In genomic region chr17:76957600-76958464, GRCh38 we compare ENCODE assay signal across 13 cellular contexts.
DNase-seq lines count a peak whose midpoint lies in the region; TF ChIP-seq lines count a peak whose summit lies in the region.
"Had no signal": no experiment of that assay in that cellular context is flagged by ENCODE, and none has a peak within 500 bp of the region (broad histone marks: within the 10 kb centered on the region; RNA-seq: fewer than 3 reads in every experiment).

No MANE protein-coding gene starts in this region.

- H3K4me2 ChIP-seq in DOHH2 (ENCODE audit: low read length) (peak overlapping the region; percentile 97), neural cell (ENCODE audit: low read length) (no peak overlapping the region)

- H3K27me3 ChIP-seq in DOHH2 (ENCODE audit: control insufficient read depth, low read length) (no peaks in the 10 kb centered on the region), neural cell (ENCODE audit: insufficient read depth, low read depth, low read length) (no peaks in the 10 kb centered on the region), Caco-2 (replicated peaks; ENCODE audit: control insufficient read depth, insufficient read depth, low read length) (no peaks in the 10 kb centered on the region)
- H3K27me3 ChIP-seq: body of pancreas had no signal

- CTCF ChIA-PET in Caco-2 (lab: Charles Lee) = no interaction called here

- no peak overlapping the region for H2AFZ ChIP-seq in neural cell (ENCODE audit: low read depth, low read length)

- H3K27ac Mint-ChIP-seq in activated naive CD8-positive, alpha-beta T cell treated with anti-CD3 and anti-CD28 coated beads for 36 hours = no peak overlapping the region
- no peak overlapping the region for H3K27ac Mint-ChIP-seq in Caco-2 (ENCODE audit: unreplicated experiment)
- H3K27ac Mint-ChIP-seq: CD4-positive, CD25-positive, alpha-beta regulatory T cell had no signal

- H3K4me1 Mint-ChIP-seq in activated naive CD8-positive, alpha-beta T cell treated with anti-CD3 and anti-CD28 coated beads for 36 hours = no peaks in the 10 kb centered on the region
- H3K4me1 Mint-ChIP-seq in Caco-2 (ENCODE audit: low read depth, unreplicated experiment) = no peaks in the 10 kb centered on the region
- H3K4me1 Mint-ChIP-seq: CD4-positive, CD25-positive, alpha-beta regulatory T cell had no signal

- H4K20me1 ChIP-seq in DOHH2 (ENCODE audit: control insufficient read depth, insufficient read depth, low read depth, low read length) (no peaks in the 10 kb centered on the region), neural cell (ENCODE audit: insufficient read depth) (no peaks in the 10 kb centered on the region)

- intact Hi-C loops in Caco-2 (cut with micrococcal nuclease; ENCODE audit: unreplicated experiment) = no loop called here

- peak overlapping the region; percentile 84 for H3K4me3 ChIP-seq in DOHH2 (ENCODE audit: low read length)
- H3K4me3 ChIP-seq in neural cell (ENCODE audit: low read length) = peak overlapping the region; percentile 40
- no peak overlapping the region for H3K4me3 ChIP-seq in Caco-2 (ENCODE audit: low read depth, low read length)
- H3K4me3 ChIP-seq: body of pancreas had no signal

- H3K79me2 ChIP-seq in DOHH2 (ENCODE audit: control insufficient read depth, low read length) (peaks cover 32% of the 10 kb centered on the region), neural cell (replicated peaks; ENCODE audit: insufficient read depth, low read length) (no peaks in the 10 kb centered on the region)

- BruUV-seq in Caco-2 (replicated peaks; lab: Mats Ljungman, UMichigan) = no TSS peak

- H3K9ac ChIP-seq in neural cell (ENCODE audit: low read length) = peak overlapping the region; percentile 46

- H3K27me3 Mint-ChIP-seq in activated naive CD8-positive, alpha-beta T cell treated with anti-CD3 and anti-CD28 coated beads for 36 hours = no peaks in the 10 kb centered on the region
- H3K27me3 Mint-ChIP-seq in Caco-2 (ENCODE audit: insufficient read depth, unreplicated experiment) = no peaks in the 10 kb centered on the region
- H3K27me3 Mint-ChIP-seq: naive thymus-derived CD4-positive, alpha-beta T cell had no signal

- H3K9me3 ChIP-seq in DOHH2 (ENCODE audit: control insufficient read depth, insufficient read depth, low read length) (no peaks in the 10 kb centered on the region), neural cell (ENCODE audit: low read length) (no peaks in the 10 kb centered on the region), Caco-2 (no peaks in the 10 kb centered on the region)
- H3K9me3 ChIP-seq: body of pancreas had no signal

- peaks cover 29% of the 10 kb centered on the region for H3F3A ChIP-seq in DOHH2 (ENCODE audit: control insufficient read depth, insufficient read depth)
- H3F3A ChIP-seq in neural cell (ENCODE audit: insufficient read depth, low read length, poor library complexity, severe bottlenecking) = no peaks in the 10 kb centered on the region

- TF ChIP-seq EP300 in neural cell (conservative IDR thresholded peaks at IDR 0.05; ENCODE audit: poor library complexity, severe bottlenecking) = no peak

- peaks cover 62% of the 10 kb centered on the region for H3K36me3 ChIP-seq in DOHH2 (ENCODE audit: control insufficient read depth, low read length)
- no peaks in the 10 kb centered on the region for H3K36me3 ChIP-seq in neural cell (ENCODE audit: insufficient read depth, low read length)
- no peaks in the 10 kb centered on the region for H3K36me3 ChIP-seq in Caco-2 (ENCODE audit: control insufficient read depth, insufficient read depth, low read length)

- peak; percentile 8 for TF ChIP-seq CTCF in DOHH2 (IDR thresholded peaks at IDR 0.05; ENCODE audit: low read depth, low read length, poor library complexity, severe bottlenecking)
- peak; percentile 11 for TF ChIP-seq CTCF in neural cell (IDR thresholded peaks at IDR 0.05; ENCODE audit: poor library complexity, severe bottlenecking)
- no peak for TF ChIP-seq CTCF in Caco-2 (IDR thresholded peaks at IDR 0.05; ENCODE audit: insufficient read depth in 1 of 2, low read depth in 1 of 2, low read length in 1 of 2, severe bottlenecking in 1 of 2, unreplicated experiment in 1 of 2)

- TF ChIP-seq RAD21 in neural cell (conservative IDR thresholded peaks at IDR 0.05) = peak; percentile 17

- peak overlapping the region; percentile 92 for H3K27ac ChIP-seq in DOHH2 (ENCODE audit: low read depth, low read length)
- peak overlapping the region; percentile 44 for H3K27ac ChIP-seq in neural cell (ENCODE audit: low read length)
- H3K27ac ChIP-seq: body of pancreas had no signal

- POLR2A ChIA-PET in Caco-2 (lab: Charles Lee) = no interaction called here

- H3K4me1 ChIP-seq in DOHH2 (ENCODE audit: control insufficient read depth, low read length) (peaks cover 62% of the 10 kb centered on the region), Caco-2 (no peaks in the 10 kb centered on the region)
- H3K4me1 ChIP-seq: body of pancreas had no signal

- no peaks in the 10 kb centered on the region for H3K9me3 Mint-ChIP-seq in activated naive CD8-positive, alpha-beta T cell treated with anti-CD3 and anti-CD28 coated beads for 36 hours
- no peaks in the 10 kb centered on the region for H3K9me3 Mint-ChIP-seq in Caco-2 (ENCODE audit: unreplicated experiment)
- H3K9me3 Mint-ChIP-seq: naive thymus-derived CD4-positive, alpha-beta T cell had no signal

- H3K9me2 ChIP-seq in DOHH2 (replicated peaks; ENCODE audit: control insufficient read depth, low read length) (no peaks in the 10 kb centered on the region), neural cell (ENCODE audit: insufficient read depth, low read length) (no peaks in the 10 kb centered on the region)

- no peak overlapping the region for H3K4me3 Mint-ChIP-seq in activated naive CD8-positive, alpha-beta T cell treated with anti-CD3 and anti-CD28 coated beads for 36 hours
- no peak overlapping the region for H3K4me3 Mint-ChIP-seq in Caco-2 (ENCODE audit: unreplicated experiment)
- H3K4me3 Mint-ChIP-seq: CD4-positive, CD25-positive, alpha-beta regulatory T cell; naive thymus-derived CD4-positive, alpha-beta T cell had no signal

- H3K36me3 Mint-ChIP-seq in activated naive CD8-positive, alpha-beta T cell treated with anti-CD3 and anti-CD28 coated beads for 36 hours = no peaks in the 10 kb centered on the region
- H3K36me3 Mint-ChIP-seq in Caco-2 (ENCODE audit: insufficient read depth, unreplicated experiment) = no peaks in the 10 kb centered on the region

- DNase-seq in NCI-H2227 (lab: John Stamatoyannopoulos, UW; ENCODE audit: unreplicated experiment) (peak; percentile 59), astrocyte of the hippocampus (ENCODE audit: low read depth, low spot score) (peak; percentile 40), Caco-2 (no peak), DMS114 treated with DMSO at 0.1 percent for 48 hours (lab: John Stamatoyannopoulos, UW; ENCODE audit: unreplicated experiment) (no peak)
- no peak for DNase-seq in stimulated activated CD4-positive, alpha-beta T cell treated with anti-CD3 and anti-CD28 coated beads, Interleukin-2, amount 100 ng/mL, for 48 hours
- DNase-seq in activated naive CD8-positive, alpha-beta T cell treated with anti-CD3 and anti-CD28 coated beads for 36 hours = no peak
- DNase-seq: body of pancreas; CD4-positive, CD25-positive, alpha-beta regulatory T cell; GOT3; naive thymus-derived CD4-positive, alpha-beta T cell; NCI-H2171 treated with DMSO at 0.1 percent for 48 hours had no signal

TF ChIP-seq in neural cell, 6 proteins besides CTCF, POLR2A, EP300 and RAD21:
- TF ChIP-seq SMC3 (conservative IDR thresholded peaks at IDR 0.05; ENCODE audit: poor library complexity) = no peak
- TF ChIP-seq TAF1 (IDR thresholded peaks at IDR 0.05; ENCODE audit: low read depth) = no peak
- TF ChIP-seq EZH2 (IDR thresholded peaks at IDR 0.05; ENCODE audit: borderline replicate concordance, insufficient read depth, low read length, poor library complexity, severe bottlenecking) = no peak
- no peak for TF ChIP-seq POLR2AphosphoS5 (IDR thresholded peaks at IDR 0.05)
- TF ChIP-seq MXI1 (conservative IDR thresholded peaks at IDR 0.05; ENCODE audit: poor library complexity, severe bottlenecking) = peak; percentile 15
- no peak for TF ChIP-seq REST (IDR thresholded peaks at IDR 0.05; ENCODE audit: borderline replicate concordance)

Comparison
In these comparisons a context has a peak if more than half of its experiments do, and no peak if none do; other contexts are left out.
1. CTCF ChIP-seq: peak in DOHH2 (single experiment) and neural cell (single experiment); none in Caco-2 (0 of 2).
2. DNase-seq: peak in NCI-H2227 (single experiment) and astrocyte of the hippocampus (single experiment); none in stimulated activated CD4-positive, alpha-beta T cell treated with anti-CD3 and anti-CD28 coated beads, Interleukin-2, amount 100 ng/mL, for 48 hours (0 of 2), activated naive CD8-positive, alpha-beta T cell treated with anti-CD3 and anti-CD28 coated beads for 36 hours (single experiment), Caco-2 (0 of 2) and DMS114 treated with DMSO at 0.1 percent for 48 hours (single experiment).